Comparison of ENCODE assay signal across 8 cellular contexts in the genomic region with DNA sequence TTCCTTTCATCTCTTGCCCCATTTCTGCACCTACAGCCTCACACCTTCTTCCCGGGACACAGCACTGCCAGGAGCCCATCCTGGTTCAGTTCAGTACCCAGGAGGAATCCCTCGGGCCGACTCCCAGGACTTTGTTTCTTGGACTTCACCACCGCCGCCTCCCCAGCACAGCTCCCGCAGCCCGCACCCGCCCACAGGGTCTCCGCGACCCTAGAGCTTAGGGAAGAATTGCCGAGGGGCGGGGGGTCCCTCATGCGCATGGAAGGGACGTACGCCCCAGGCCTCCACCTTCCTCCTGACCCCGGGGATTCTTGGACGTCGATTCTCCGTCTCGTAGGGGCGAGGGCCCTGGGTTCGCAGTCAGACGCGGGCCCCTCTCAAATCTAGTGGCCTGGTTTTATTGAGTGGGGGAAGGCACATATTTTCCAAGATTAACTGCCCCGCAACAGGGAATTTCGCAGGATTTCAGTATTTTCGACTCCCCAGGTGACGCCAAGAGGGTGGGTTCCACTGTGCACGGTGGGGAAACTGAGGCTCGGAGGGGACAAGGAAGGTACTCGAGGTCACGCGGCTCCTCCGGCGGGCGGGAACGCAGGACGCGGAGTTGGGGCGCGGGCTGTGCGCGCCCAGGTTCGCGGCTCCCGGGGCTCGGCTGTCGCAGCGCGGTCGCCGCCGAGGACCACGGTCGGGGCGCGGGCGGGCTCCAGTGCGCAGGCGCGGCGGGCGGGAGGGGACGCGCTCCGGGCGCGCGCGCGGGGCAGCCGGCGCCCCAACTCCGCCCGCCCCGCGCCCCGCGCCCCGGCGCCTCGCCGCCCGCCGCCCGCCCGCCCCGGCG. TPM values are rescaled to one million over a fixed set of nuclear protein-coding genes. Genes with fewer than 3 reads are reported as not detected.
DNase-seq lines count a peak whose midpoint lies in the region; ATAC-seq and TF ChIP-seq lines count a peak whose summit lies in the region.

A gene (plus strand): TSS at position 733 of the 835 bp plus-strand sequence. CDS start 176 bp downstream, outside the sequence.

- H2BK12ac ChIP-seq in neuronal stem cell (ENCODE audit: low read length), result no peak within 1 kb of the TSS

- H3K79me2 ChIP-seq in PC-3 (ENCODE audit: low read length), result no peaks in the 10 kb centered on the region

- WGBS in neuronal stem cell (ENCODE audit: extremely low coverage in 2 of 2, insufficient read length in 2 of 2, insufficient replicate concordance in 1 of 2), 2 donors, result no CpG with 5 or more reads among the region's 89 CpGs
- 3 to 8% (median 6%) methylated on average over 45 to 85 of the region's 89 CpGs for WGBS in ovary, 3 donors

- no peaks in the 10 kb centered on the region for H3F3A ChIP-seq in PC-3 (ENCODE audit: low read length, unreplicated experiment)

- TF ChIP-seq CTCF in PC-3 (conservative IDR thresholded peaks at IDR 0.05; ENCODE audit: low read depth, low read length) (no peak), epithelial cell of proximal tubule (conservative IDR thresholded peaks at IDR 0.05; ENCODE audit: low read depth, low read length) (no peak), ovary (IDR thresholded peaks at IDR 0.05) (no peak)

- CTCF ChIA-PET in PC-3 (lab: Charles Lee), result no interaction called here

- no peaks in the 10 kb centered on the region for H3K36me3 Mint-ChIP-seq in T-helper 1 cell treated with Interleukin-12 subunit alpha and Interleukin-12 subunit beta and Interleukin-4 antibody, amounts not matched to agents 30 μg/mL and 1 μg/mL, for 36 hours (ENCODE audit: low read depth)

- no peaks in the 10 kb centered on the region for H3K9me2 ChIP-seq in PC-3 (replicated peaks; ENCODE audit: low read length)

- no peak within 1 kb of the TSS for H4K8ac ChIP-seq in neuronal stem cell (ENCODE audit: low read depth, low read length)

- H3K27me3 ChIP-seq in PC-3 (ENCODE audit: low read length) (peaks cover 12% of the 10 kb centered on the region), neuronal stem cell (ENCODE audit: control insufficient read depth in 3 of 3, insufficient read depth in 3 of 3, low read depth in 1 of 3, low read length in 3 of 3) (peaks cover 11 to 70% (median 35%) of the 10 kb centered on the region in 3 experiments), ovary (no peaks in the 10 kb centered on the region)

- H3K9ac ChIP-seq in PC-3 (ENCODE audit: low read length) (no peak within 1 kb of the TSS), neuronal stem cell (ENCODE audit: low read depth, low read length, poor library complexity) (peak within 1 kb of the TSS; percentile 85)

- H3K4me3 Mint-ChIP-seq in T-helper 1 cell treated with Interleukin-12 subunit alpha and Interleukin-12 subunit beta and Interleukin-4 antibody, amounts not matched to agents 30 μg/mL and 1 μg/mL, for 36 hours, result peak within 1 kb of the TSS; percentile 44

- ATAC-seq in PC-3, result no peak
- ATAC-seq in HG02763 (IDR thresholded peaks at IDR 0.05; ENCODE audit: unreplicated experiment), result no peak

- H2AFZ ChIP-seq in PC-3 (ENCODE audit: low read length) (peak within 1 kb of the TSS; percentile 77), neuronal stem cell (ENCODE audit: low read length) (peak within 1 kb of the TSS; percentile 99)

- no peak within 1 kb of the TSS for H4K91ac ChIP-seq in neuronal stem cell (ENCODE audit: low read depth, low read length, poor library complexity)

- no peaks in the 10 kb centered on the region for H3K4me1 Mint-ChIP-seq in T-helper 1 cell treated with Interleukin-12 subunit alpha and Interleukin-12 subunit beta and Interleukin-4 antibody, amounts not matched to agents 30 μg/mL and 1 μg/mL, for 36 hours (ENCODE audit: low read depth)

- DNase-seq in T-helper 1 cell (no peak), PC-3 (no peak), epithelial cell of proximal tubule (ENCODE audit: low read depth) (no peak), neuronal stem cell (ENCODE audit: low spot score) (peak; percentile 54), ovary (no peak)
- DNase-seq in activated CD4-positive, CD25-positive, alpha-beta regulatory T cell (lab: John Stamatoyannopoulos, UW), result no peak

- H3K4me1 ChIP-seq in PC-3 (ENCODE audit: insufficient read depth, low read length), result no peaks in the 10 kb centered on the region
- H3K4me1 ChIP-seq in neuronal stem cell (ENCODE audit: control insufficient read depth in 2 of 2, insufficient read depth in 1 of 2, low read depth in 1 of 2, low read length in 2 of 2), result peaks cover 3 to 7% of the 10 kb centered on the region in 2 donors
- peaks cover 3% of the 10 kb centered on the region for H3K4me1 ChIP-seq in ovary (ENCODE audit: insufficient read depth)

- H3K18ac ChIP-seq in neuronal stem cell (ENCODE audit: low read length), result peak within 1 kb of the TSS; percentile 98

- H2BK120ac ChIP-seq in neuronal stem cell (ENCODE audit: low read depth, low read length), result no peak within 1 kb of the TSS

- no peak within 1 kb of the TSS for H2BK15ac ChIP-seq in neuronal stem cell (ENCODE audit: low read length)

- H2AK5ac ChIP-seq in neuronal stem cell (ENCODE audit: low read depth, low read length), result peak within 1 kb of the TSS; percentile 15

- no peak for TF ChIP-seq POLR2A in ovary (IDR thresholded peaks at IDR 0.05)

- H3K9me3 Mint-ChIP-seq in T-helper 1 cell treated with Interleukin-12 subunit alpha and Interleukin-12 subunit beta and Interleukin-4 antibody, amounts not matched to agents 30 μg/mL and 1 μg/mL, for 36 hours, result no peaks in the 10 kb centered on the region

- no peak within 1 kb of the TSS for H3K4ac ChIP-seq in neuronal stem cell (ENCODE audit: low read length)

- H3K79me1 ChIP-seq in neuronal stem cell (ENCODE audit: low read depth, low read length), result no peaks in the 10 kb centered on the region

- no peaks in the 10 kb centered on the region for H3K36me3 ChIP-seq in PC-3 (ENCODE audit: low read depth, low read length)
- no peaks in the 10 kb centered on the region for H3K36me3 ChIP-seq in neuronal stem cell (replicated peaks in 1 of 2; ENCODE audit: control insufficient read depth in 2 of 2, insufficient read depth in 2 of 2, low read length in 2 of 2)
- no peaks in the 10 kb centered on the region for H3K36me3 ChIP-seq in ovary

- no peak within 1 kb of the TSS for H3K14ac ChIP-seq in neuronal stem cell (ENCODE audit: low read length)

- H2BK5ac ChIP-seq in neuronal stem cell (ENCODE audit: low read length), result no peak within 1 kb of the TSS

- H3K23ac ChIP-seq in neuronal stem cell (ENCODE audit: low read depth, low read length, poor library complexity), result no peak within 1 kb of the TSS

- H4K20me1 ChIP-seq in PC-3 (ENCODE audit: low read length), result no peaks in the 10 kb centered on the region

- BruUV-seq in PC-3 (replicated peaks; lab: Mats Ljungman, UMichigan), result no TSS peak

- no peak within 1 kb of the TSS for H3K27ac ChIP-seq in PC-3 (ENCODE audit: low read length)
- no peak within 1 kb of the TSS for H3K27ac ChIP-seq in neuronal stem cell (replicated peaks; ENCODE audit: low read length)
- H3K27ac ChIP-seq in ovary, result no peak within 1 kb of the TSS

- no peak within 1 kb of the TSS for H3K27ac Mint-ChIP-seq in T-helper 1 cell treated with Interleukin-12 subunit alpha and Interleukin-12 subunit beta and Interleukin-4 antibody, amounts not matched to agents 30 μg/mL and 1 μg/mL, for 36 hours

- peaks cover 60% of the 10 kb centered on the region for H3K27me3 Mint-ChIP-seq in T-helper 1 cell treated with Interleukin-12 subunit alpha and Interleukin-12 subunit beta and Interleukin-4 antibody, amounts not matched to agents 30 μg/mL and 1 μg/mL, for 36 hours (ENCODE audit: low read depth)

- POLR2A ChIA-PET in PC-3 (lab: Charles Lee; ENCODE audit: unreplicated experiment), result no interaction called here

- intact Hi-C loops in PC-3 (cut with micrococcal nuclease) (no loop called here), ovary (cut with DNase I) (no loop called here)

- H3K9me3 ChIP-seq in PC-3 (ENCODE audit: low read length) (no peaks in the 10 kb centered on the region), neuronal stem cell (replicated peaks in 1 of 2; ENCODE audit: control insufficient read depth in 2 of 2, insufficient read depth in 1 of 2, low read depth in 1 of 2, low read length in 2 of 2) (no peaks in the 10 kb centered on the region), ovary (no peaks in the 10 kb centered on the region)

- TF ChIP-seq EP300 in ovary (IDR thresholded peaks at IDR 0.05), result no peak

- H3K4me2 ChIP-seq in PC-3 (ENCODE audit: low read length) (peak within 1 kb of the TSS; percentile 87), neuronal stem cell (ENCODE audit: insufficient read depth, low read length, poor library complexity, severe bottlenecking) (peak within 1 kb of the TSS; percentile 86)

- H3K4me3 ChIP-seq in PC-3 (ENCODE audit: low read length), result peak within 1 kb of the TSS; percentile 67
- H3K4me3 ChIP-seq in epithelial cell of proximal tubule (ENCODE audit: low read depth, low read length), result peak within 1 kb of the TSS; percentile 16
- peak within 1 kb of the TSS; percentile 79 to 90 for H3K4me3 ChIP-seq in neuronal stem cell (ENCODE audit: low read length in 2 of 2)
- H3K4me3 ChIP-seq in ovary, result no peak within 1 kb of the TSS

RNA-seq across cellular contexts. Expression of the gene that starts here (rescaled TPM):
- 3.1 and 3.4 TPM in 2 replicates for total RNA-seq in PC-3 (2014; rRNA removed)
- total RNA-seq in epithelial cell of proximal tubule, result 0.51 and 1.2 TPM in 2 replicates
- polyA plus RNA-seq in neuronal stem cell (2013, experiment 1 of 2), result 5.1 TPM
- 4.8 TPM for polyA plus RNA-seq in neuronal stem cell (2013, experiment 2 of 2)
- total RNA-seq in ovary, result 1 to 10 TPM in 4 of 7 donors, under 1 TPM in 3; 0.40 to 3.7 (median 1.7) TPM
- 1 to 10 TPM in 1 of 2 donors, under 1 TPM in 1; 0.84 to 2.7 TPM for polyA plus RNA-seq in ovary
